8 cellular contexts compared by ENCODE assay signal in genomic region chr18:26549486-26550435, GRCh38. TPM values are rescaled to one million over a fixed set of nuclear protein-coding genes. Genes with fewer than 3 reads are reported as not detected.
A peak's percentile ranks its signal among the peaks of the same experiment; 100 is the strongest.
DNase-seq lines count a peak whose midpoint lies in the region; ATAC-seq, FAIRE-seq and TF ChIP-seq lines count a peak whose summit lies in the region.

No MANE protein-coding gene starts in this region.

- WGBS in mammary epithelial cell (ENCODE audit: low coverage, missing lambda C conversion rate), result 2% methylated on average over 19 of the region's 69 CpGs

- peak overlapping the region; percentile 85 for H3K9ac ChIP-seq in mammary epithelial cell (ENCODE audit: insufficient read depth, low read length)
- H3K9ac ChIP-seq in skeletal muscle satellite cell (ENCODE audit: low read depth, low read length), result peak overlapping the region; percentile 83

- in situ Hi-C loops in mammary epithelial cell (cut with MboI; ENCODE audit: low sequenced_read_pairs in 2 of 2), result loop anchor here in 1 of 2 donors (10.0 kb wide), 1 partner anchor 65 kb away; no protein-coding TSS in a partner anchor

- peak overlapping the region; percentile 75 for H2AFZ ChIP-seq in mammary epithelial cell (ENCODE audit: low read depth, low read length)

- peaks cover 44% of the 10 kb centered on the region for H3K79me2 ChIP-seq in mammary epithelial cell (ENCODE audit: insufficient read depth, low read length)

- peaks cover 21% of the 10 kb centered on the region for H3K4me1 ChIP-seq in mammary epithelial cell (ENCODE audit: insufficient read depth, low read length)
- peaks cover 34% of the 10 kb centered on the region for H3K4me1 ChIP-seq in skeletal muscle satellite cell (ENCODE audit: control insufficient read depth, insufficient read depth, low read length)

- H3K4me3 ChIP-seq in mammary epithelial cell (replicated peaks in 1 of 3; ENCODE audit: insufficient read depth in 1 of 3, low read depth in 2 of 3, low read length in 3 of 3) (peak overlapping the region; percentile 74 to 95 (median 89)), skeletal muscle satellite cell (ENCODE audit: low read length) (peak overlapping the region; percentile 91)

- H3K27me3 ChIP-seq in mammary epithelial cell (ENCODE audit: insufficient read depth, low read length), result no peaks in the 10 kb centered on the region
- peaks cover 46% of the 10 kb centered on the region for H3K27me3 ChIP-seq in skeletal muscle satellite cell (ENCODE audit: control insufficient read depth, insufficient read depth, low read length)

- H4K20me1 ChIP-seq in mammary epithelial cell (ENCODE audit: insufficient read depth, low read length), result no peaks in the 10 kb centered on the region

- H3K9me3 ChIP-seq in mammary epithelial cell (replicated peaks; ENCODE audit: insufficient read depth, low read length) (no peaks in the 10 kb centered on the region), skeletal muscle satellite cell (replicated peaks; ENCODE audit: low read length) (no peaks in the 10 kb centered on the region)

- peak; percentile 78 for DNase-seq in DMS153 treated with DMSO at 0.1 percent for 48 hours (lab: John Stamatoyannopoulos, UW; ENCODE audit: unreplicated experiment)
- peak; percentile 59 for DNase-seq in RCC 7860 (ENCODE audit: low spot score)
- DNase-seq in mammary epithelial cell, result peak; percentile 86
- peak; percentile 71 for DNase-seq in iris pigment epithelial cell (ENCODE audit: low read depth)
- DNase-seq in NCI-H2107 treated with DMSO at 0.1 percent for 48 hours (lab: John Stamatoyannopoulos, UW; ENCODE audit: unreplicated experiment), result no peak

- dilution Hi-C loops in mammary epithelial cell (cut with HindIII; ENCODE audit: low sequenced_read_pairs), result no loop called here

- intact Hi-C loops in mammary epithelial cell (cut with micrococcal nuclease), result loop anchor here (1.0 to 5.0 kb wide), 7 partner anchors 25 to 453 kb away; no protein-coding TSS in a partner anchor

- H3K4me2 ChIP-seq in mammary epithelial cell (ENCODE audit: insufficient read depth, low read depth, low read length) (peak overlapping the region; percentile 96), skeletal muscle satellite cell (ENCODE audit: low read length) (peak overlapping the region; percentile 87)

- no TSS peak for BruUV-seq in mammary epithelial cell (replicated peaks; lab: Mats Ljungman, UMichigan)

- H3K27ac ChIP-seq in mammary epithelial cell (ENCODE audit: insufficient read depth, low read depth, low read length), result peak overlapping the region; percentile 80

- peaks cover 3% of the 10 kb centered on the region for H3K36me3 ChIP-seq in mammary epithelial cell (ENCODE audit: insufficient read depth, low read length)
- no peaks in the 10 kb centered on the region for H3K36me3 ChIP-seq in skeletal muscle satellite cell (ENCODE audit: insufficient read depth, low read length)

- TF ChIP-seq CTCF in mammary epithelial cell (conservative IDR thresholded peaks at IDR 0.05 in 1 of 2, IDR thresholded peaks at IDR 0.05 in 1 of 2; ENCODE audit: extremely low read depth in 1 of 2, insufficient read depth in 1 of 2, low read depth in 1 of 2, low read length in 2 of 2), result no peak

- CTCF ChIA-PET in mammary epithelial cell (lab: Charles Lee; ENCODE audit: low non-redundant PET), result interaction anchor here (0.5 to 0.7 kb wide), 4 partner anchors 30 to 376 kb away, joined by 4 to 16 read pairs (median 8); no protein-coding TSS in a partner anchor

- ATAC-seq in HG03175 (IDR thresholded peaks at IDR 0.05; ENCODE audit: unreplicated experiment) (peak; percentile 17), HG02938 (IDR thresholded peaks at IDR 0.05; ENCODE audit: unreplicated experiment) (no peak)

- FAIRE-seq in RCC 7860 (lab: Jason Lieb, UNC), result no peak

RNA-seq across cellular contexts. Expression of gene KCTD1, which starts 1.4 kb away (rescaled TPM):
- 10 to 100 TPM; 35.3 to 64.6 TPM for total RNA-seq in mammary epithelial cell
- 62.2 TPM for polyA plus RNA-seq in mammary epithelial cell
- polyA minus RNA-seq in mammary epithelial cell, result 97.8 TPM
- 7.2 and 8.9 TPM in 2 replicates for total RNA-seq in skeletal muscle satellite cell (2012; rRNA removed)
